ENCODE assay signal across 11 cellular contexts in the genomic region with DNA sequence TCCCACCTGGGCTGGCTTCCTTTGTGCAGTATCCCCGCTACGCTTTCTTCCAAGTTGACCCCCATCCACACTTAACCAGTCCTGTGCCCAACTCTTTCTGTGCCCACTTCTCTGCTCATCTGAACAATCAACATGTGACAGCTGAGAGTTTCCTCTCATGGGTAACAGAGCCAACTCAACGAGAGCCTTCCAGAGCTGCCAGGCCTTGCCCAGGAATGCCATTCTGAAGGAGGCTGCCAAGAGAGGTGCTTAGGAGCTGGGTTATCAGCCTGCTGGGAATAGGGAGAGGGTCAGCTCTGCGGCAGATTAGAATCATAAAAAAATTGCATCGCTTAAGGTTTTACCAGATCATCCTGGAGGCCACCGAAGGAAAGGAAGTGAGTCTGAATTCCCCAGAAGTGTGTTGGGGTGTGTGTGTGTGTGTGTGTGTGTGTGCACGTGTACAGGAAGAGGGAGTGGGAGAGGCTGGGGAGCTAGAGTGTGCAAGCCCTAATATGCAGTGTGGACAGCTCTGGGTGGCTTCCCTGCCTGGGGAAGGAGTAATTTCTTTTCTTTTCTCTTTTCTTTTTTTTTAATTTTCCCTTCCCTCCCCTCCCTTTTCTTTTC.
A peak's percentile ranks its signal among the peaks of the same experiment; 100 is the strongest.
DNase-seq lines count a peak whose midpoint lies in the region; ATAC-seq and TF ChIP-seq lines count a peak whose summit lies in the region.
"Had no signal": no experiment of that assay in that cellular context is flagged by ENCODE, and none has a peak within 500 bp of the region (broad histone marks: within the 10 kb centered on the region; RNA-seq: fewer than 3 reads in every experiment).

No MANE protein-coding gene starts in this region.

- CTCF ChIA-PET in mammary epithelial cell (lab: Charles Lee; ENCODE audit: low non-redundant PET), result no interaction called here
- CTCF ChIA-PET in CD8-positive, alpha-beta memory T cell (lab: Charles Lee), result no interaction called here

- intact Hi-C loops in breast epithelium (cut with DNase I; ENCODE audit: low total_unique reads) (no loop called here), mammary epithelial cell (cut with micrococcal nuclease) (no loop called here), vagina (cut with DNase I) (no loop called here), natural killer cell (cut with micrococcal nuclease) (no loop called here)

- peaks cover 0 to 13% of the 10 kb centered on the region in 2 donors for H3K4me1 ChIP-seq in breast epithelium
- no peaks in the 10 kb centered on the region for H3K4me1 ChIP-seq in mammary epithelial cell (ENCODE audit: insufficient read depth, low read length)
- peaks cover 56% of the 10 kb centered on the region for H3K4me1 ChIP-seq in osteoblast (ENCODE audit: insufficient read depth, low read length)
- peaks cover 28% of the 10 kb centered on the region for H3K4me1 ChIP-seq in vagina
- H3K4me1 ChIP-seq in CD8-positive, alpha-beta memory T cell (ENCODE audit: insufficient read depth, low read length), result no peaks in the 10 kb centered on the region

- no peaks in the 10 kb centered on the region for H3K36me3 Mint-ChIP-seq in CD8-positive, alpha-beta memory T cell
- H3K36me3 Mint-ChIP-seq in natural killer cell, result no peaks in the 10 kb centered on the region

- DNase-seq in breast epithelium (ENCODE audit: low spot score in 2 of 2) (peak in 1 of 2 donors; percentile 72), mammary epithelial cell (no peak), coronary artery (ENCODE audit: low spot score) (no peak), osteoblast (ENCODE audit: insufficient read length, low spot score, missing footprints) (peak; percentile 89), vagina (ENCODE audit: extremely low spot score in 2 of 2) (no peak), natural killer cell (no peak), NCI-H2081 (lab: John Stamatoyannopoulos, UW) (no peak)
- no peak for DNase-seq in CD8-positive, alpha-beta memory T cell
- DNase-seq: activated naive CD4-positive, alpha-beta T cell treated with anti-CD3 and anti-CD28 coated beads, Interleukin-2, amount 50 U/mL, for 16 hours; NCI-H187; stimulated activated CD4-positive, alpha-beta T cell treated with anti-CD3 and anti-CD28 coated beads, Interleukin-12 subunit alpha, Interleukin-12 subunit beta, amount 100 ng/mL, for 4 hours had no signal

- H3K9me3 ChIP-seq in breast epithelium (no peaks in the 10 kb centered on the region), mammary epithelial cell (replicated peaks; ENCODE audit: insufficient read depth, low read length) (no peaks in the 10 kb centered on the region), osteoblast (ENCODE audit: low read depth, low read length) (no peaks in the 10 kb centered on the region), vagina (no peaks in the 10 kb centered on the region)
- no peaks in the 10 kb centered on the region for H3K9me3 ChIP-seq in CD8-positive, alpha-beta memory T cell (ENCODE audit: low read length)

- H2AFZ ChIP-seq in mammary epithelial cell (ENCODE audit: low read depth, low read length) (no peak overlapping the region), osteoblast (ENCODE audit: low read length) (no peak overlapping the region)

- H3K27me3 ChIP-seq in breast epithelium, result no peaks in the 10 kb centered on the region
- H3K27me3 ChIP-seq in mammary epithelial cell (ENCODE audit: insufficient read depth, low read length), result no peaks in the 10 kb centered on the region
- H3K27me3 ChIP-seq in osteoblast (ENCODE audit: insufficient read depth, low read length), result no peaks in the 10 kb centered on the region
- H3K27me3 ChIP-seq in vagina, result no peaks in the 10 kb centered on the region
- H3K27me3 ChIP-seq in CD8-positive, alpha-beta memory T cell (ENCODE audit: insufficient read depth, low read length, poor library complexity, severe bottlenecking), result no peaks in the 10 kb centered on the region

- no peak overlapping the region for H3K4me3 Mint-ChIP-seq in CD8-positive, alpha-beta memory T cell
- H3K4me3 Mint-ChIP-seq in natural killer cell, result no peak overlapping the region

- H4K20me1 ChIP-seq in mammary epithelial cell (ENCODE audit: insufficient read depth, low read length), result no peaks in the 10 kb centered on the region
- peaks cover 25% of the 10 kb centered on the region for H4K20me1 ChIP-seq in osteoblast (ENCODE audit: insufficient read depth, low read length)

- WGBS in mammary epithelial cell (ENCODE audit: low coverage, missing lambda C conversion rate), result 35% methylated on average over 7 of the region's 7 CpGs

- POLR2A ChIA-PET in CD8-positive, alpha-beta memory T cell (lab: Charles Lee), result interaction anchor here (0.6 kb wide), 1 partner anchor 839 kb away, joined by 10 read pairs; no protein-coding TSS in a partner anchor

- H3K4me3 ChIP-seq in breast epithelium (no peak overlapping the region), mammary epithelial cell (replicated peaks in 1 of 3; ENCODE audit: insufficient read depth in 1 of 3, low read depth in 2 of 3, low read length in 3 of 3) (no peak overlapping the region), coronary artery (no peak overlapping the region), osteoblast (ENCODE audit: insufficient read depth, low read length) (no peak overlapping the region), vagina (no peak overlapping the region)
- H3K4me3 ChIP-seq in CD8-positive, alpha-beta memory T cell (ENCODE audit: low read length), result no peak overlapping the region

- dilution Hi-C loops in mammary epithelial cell (cut with HindIII; ENCODE audit: low sequenced_read_pairs), result no loop called here

- H3K27ac ChIP-seq in breast epithelium, result peak overlapping the region; percentile 91 to 92
- no peak overlapping the region for H3K27ac ChIP-seq in mammary epithelial cell (ENCODE audit: insufficient read depth, low read depth, low read length)
- H3K27ac ChIP-seq in coronary artery, result peak overlapping the region; percentile 90 to 93
- H3K27ac ChIP-seq in osteoblast (ENCODE audit: low read depth, low read length), result peak overlapping the region; percentile 34
- H3K27ac ChIP-seq in vagina, result peak overlapping the region; percentile 19
- H3K27ac ChIP-seq in CD8-positive, alpha-beta memory T cell (ENCODE audit: low read depth, low read length), result no peak overlapping the region

- no peak for TF ChIP-seq CTCF in breast epithelium (IDR thresholded peaks at IDR 0.05)
- no peak for TF ChIP-seq CTCF in mammary epithelial cell (conservative IDR thresholded peaks at IDR 0.05 in 1 of 2, IDR thresholded peaks at IDR 0.05 in 1 of 2; ENCODE audit: extremely low read depth in 1 of 2, insufficient read depth in 1 of 2, low read depth in 1 of 2, low read length in 2 of 2)
- no peak for TF ChIP-seq CTCF in coronary artery (IDR thresholded peaks at IDR 0.05)
- TF ChIP-seq CTCF in osteoblast (IDR thresholded peaks at IDR 0.05; ENCODE audit: extremely low read depth, low read depth, low read length), result no peak
- no peak for TF ChIP-seq CTCF in vagina (IDR thresholded peaks at IDR 0.05)
- no peak for TF ChIP-seq CTCF in natural killer cell (IDR thresholded peaks at IDR 0.05)

- H3K9ac ChIP-seq in mammary epithelial cell (ENCODE audit: insufficient read depth, low read length), result no peak overlapping the region

- H3K27me3 Mint-ChIP-seq in CD8-positive, alpha-beta memory T cell, result peaks cover 20 to 32% of the 10 kb centered on the region in 2 donors
- H3K27me3 Mint-ChIP-seq in natural killer cell (ENCODE audit: low read depth in 2 of 2), result peaks cover 3 to 7% of the 10 kb centered on the region in 2 donors

- no peak for TF ChIP-seq POLR2A in breast epithelium (IDR thresholded peaks at IDR 0.05)
- no peak for TF ChIP-seq POLR2A in vagina (IDR thresholded peaks at IDR 0.05)

- H3K79me2 ChIP-seq in mammary epithelial cell (ENCODE audit: insufficient read depth, low read length) (no peaks in the 10 kb centered on the region), osteoblast (ENCODE audit: insufficient read depth, low read length) (peaks cover 2% of the 10 kb centered on the region)

- H3K9me3 Mint-ChIP-seq in CD8-positive, alpha-beta memory T cell, result no peaks in the 10 kb centered on the region
- no peaks in the 10 kb centered on the region for H3K9me3 Mint-ChIP-seq in natural killer cell

- H3K36me3 ChIP-seq in breast epithelium (no peaks in the 10 kb centered on the region), mammary epithelial cell (ENCODE audit: insufficient read depth, low read length) (no peaks in the 10 kb centered on the region), osteoblast (ENCODE audit: insufficient read depth, low read length) (peaks cover 92% of the 10 kb centered on the region), vagina (no peaks in the 10 kb centered on the region)
- no peaks in the 10 kb centered on the region for H3K36me3 ChIP-seq in CD8-positive, alpha-beta memory T cell (ENCODE audit: insufficient read depth, low read length)

- ATAC-seq in natural killer cell, result no peak

- BruUV-seq in mammary epithelial cell (replicated peaks; lab: Mats Ljungman, UMichigan), result no TSS peak

- in situ Hi-C loops in mammary epithelial cell (cut with MboI; ENCODE audit: low sequenced_read_pairs in 2 of 2), result no loop called here

- H3K4me1 Mint-ChIP-seq in CD8-positive, alpha-beta memory T cell, result no peaks in the 10 kb centered on the region
- no peaks in the 10 kb centered on the region for H3K4me1 Mint-ChIP-seq in natural killer cell

- H3K4me2 ChIP-seq in mammary epithelial cell (ENCODE audit: insufficient read depth, low read depth, low read length) (no peak overlapping the region), osteoblast (ENCODE audit: insufficient read depth, low read length) (no peak overlapping the region)

- H3K27ac Mint-ChIP-seq in CD8-positive, alpha-beta memory T cell, result no peak overlapping the region
- no peak overlapping the region for H3K27ac Mint-ChIP-seq in natural killer cell

Comparison
In these comparisons a context has a peak if more than half of its experiments do, and no peak if none do; other contexts are left out.
1. H3K27ac ChIP-seq: peak in breast epithelium (2 of 2), coronary artery (2 of 2), osteoblast (single experiment) and vagina (single experiment); none in mammary epithelial cell (single experiment) and CD8-positive, alpha-beta memory T cell (single experiment).